10 cellular contexts compared by ENCODE assay signal in the genomic region with DNA sequence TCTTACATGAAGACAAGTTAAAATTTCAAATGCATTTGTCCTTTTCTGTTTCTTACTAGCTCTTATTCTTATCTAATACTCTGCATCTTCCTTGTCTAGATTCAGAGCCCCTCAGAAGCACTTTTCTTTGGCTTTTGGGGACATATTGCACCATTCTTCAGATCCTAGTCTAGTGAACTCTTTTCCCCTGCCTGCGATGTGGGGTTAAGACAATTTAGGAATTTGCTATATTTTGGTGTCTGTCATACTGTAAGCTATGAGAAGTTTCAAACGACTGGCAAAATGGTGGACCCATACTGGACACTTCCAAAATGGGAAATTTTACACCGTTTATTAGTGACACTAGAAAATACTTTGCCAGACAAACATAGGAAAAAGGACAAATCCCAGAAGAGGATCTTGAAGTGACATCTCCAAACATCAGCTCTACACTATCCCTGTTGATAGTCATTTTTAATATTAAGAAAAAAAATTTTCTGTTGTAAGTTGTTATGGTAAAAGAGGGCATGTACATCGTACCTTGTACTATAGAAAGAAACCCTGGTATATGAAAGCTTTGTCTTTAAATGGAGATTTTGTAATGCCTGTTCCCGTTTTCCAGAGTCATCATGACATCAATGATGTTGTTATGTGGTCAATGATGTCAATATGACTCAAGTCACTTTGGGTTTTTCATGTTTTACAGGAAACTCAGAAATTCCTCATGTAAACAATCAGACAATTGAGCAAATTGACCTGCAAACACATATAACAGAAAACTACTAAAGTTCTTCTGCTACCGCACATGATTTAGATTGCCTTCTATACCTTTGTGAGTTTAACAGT. TPM values are rescaled to one million over a fixed set of nuclear protein-coding genes. Genes with fewer than 3 reads are reported as not detected.
DNase-seq lines count a peak whose midpoint lies in the region; ATAC-seq, FAIRE-seq and TF ChIP-seq lines count a peak whose summit lies in the region.
"Had no signal": no experiment of that assay in that cellular context is flagged by ENCODE, and none has a peak within 500 bp of the region (broad histone marks: within the 10 kb centered on the region; RNA-seq: fewer than 3 reads in every experiment).

No MANE protein-coding gene starts in this region.

- TF ChIP-seq RAD21 in IMR-90 (IDR thresholded peaks at IDR 0.05; ENCODE audit: low read length) (no peak), K562 (CRISPR knock-in tag; conservative IDR thresholded peaks at IDR 0.05 in 1 of 2, IDR thresholded peaks at IDR 0.05 in 1 of 2) (no peak), SK-N-SH (IDR thresholded peaks at IDR 0.05; ENCODE audit: low read length) (no peak)

- H3K9me1 ChIP-seq in IMR-90 (ENCODE audit: insufficient read depth, low read length) (0 out of 2 replicates have a peak, but pooled peaks cover 2% of the 10 kb centered on the region), K562 (ENCODE audit: control insufficient read depth, insufficient read depth, low read length) (no peaks in the 10 kb centered on the region)

- H4K20me1 ChIP-seq in IMR-90 (ENCODE audit: insufficient read depth, low read length) (no peaks in the 10 kb centered on the region), K562 (replicated peaks; ENCODE audit: control insufficient read depth, insufficient read depth, low read length) (no peaks in the 10 kb centered on the region), SK-N-SH (ENCODE audit: insufficient read depth) (no peaks in the 10 kb centered on the region)

- H3K4me3 ChIP-seq in AG09309 (ENCODE audit: control insufficient read depth, low read depth, low read length) (no peak overlapping the region), IMR-90 (ENCODE audit: insufficient read depth, low read depth, low read length) (no peak overlapping the region), K562 (no peak overlapping the region), SK-N-SH (ENCODE audit: low read depth in 2 of 2, low read length in 1 of 2) (no peak overlapping the region)
- H3K4me3 ChIP-seq: HAP-1 had no signal

- peak overlapping the region; percentile 71 for H3K23ac ChIP-seq in IMR-90 (ENCODE audit: low read depth, low read length)

- H2AFZ ChIP-seq in IMR-90 (replicated peaks; ENCODE audit: low read length, poor library complexity): no peak overlapping the region
- 0 out of 2 replicates have a peak overlapping the region, but pooled peaks have one; percentile 14 for H2AFZ ChIP-seq in K562 (ENCODE audit: low read depth, low read length)
- no peak overlapping the region for H2AFZ ChIP-seq in SK-N-SH (ENCODE audit: low read depth)

- no peaks in the 10 kb centered on the region for H3K9me3 ChIP-seq in IMR-90 (ENCODE audit: control insufficient read depth, insufficient read depth, low read length)
- no peaks in the 10 kb centered on the region for H3K9me3 ChIP-seq in K562 (replicated peaks; ENCODE audit: control insufficient read depth, insufficient read depth, low read depth, low read length)
- H3K9me3 ChIP-seq in SK-N-SH: no peaks in the 10 kb centered on the region; the same call in 1 of the 2 replicates
- H3K9me3 ChIP-seq: HAP-1 had no signal

- CTCF ChIA-PET in IMR-90 (lab: Yijun Ruan, JAX) (no interaction called here), K562 (lab: Yijun Ruan, JAX; ENCODE audit: low intra/inter-chr PET ratio) (no interaction called here), SK-N-SH (lab: Yijun Ruan, JAX) (no interaction called here)

- H3K27ac ChIP-seq in IMR-90 (ENCODE audit: insufficient read depth, low read length) (peak overlapping the region; percentile 93; the same call in 1 of the 2 replicates), K562 (ENCODE audit: extremely low read depth, low read depth, low read length) (peak overlapping the region; percentile 37), SK-N-SH (ENCODE audit: low read depth in 2 of 2, low read length in 1 of 2) (no peak overlapping the region)

- H3K4me2 ChIP-seq in IMR-90 (ENCODE audit: low read depth, low read length) (no peak overlapping the region), K562 (ENCODE audit: insufficient read depth, low read length) (no peak overlapping the region), SK-N-SH (no peak overlapping the region)

- H3K4me1 ChIP-seq in IMR-90 (ENCODE audit: control insufficient read depth, insufficient read depth, low read length) (peaks cover 6% of the 10 kb centered on the region), K562 (replicated peaks in 1 of 2; ENCODE audit: control insufficient read depth in 2 of 2, insufficient read depth in 2 of 2, low read length in 2 of 2) (no peaks in the 10 kb centered on the region), SK-N-SH (ENCODE audit: control insufficient read depth in 1 of 2, insufficient read depth in 2 of 2, low read depth in 1 of 2, low read length in 1 of 2) (peaks cover 0 to 3% of the 10 kb centered on the region in 2 experiments; a peak in 1 of 4 replicates)

- H3K36me3 ChIP-seq in IMR-90 (ENCODE audit: control insufficient read depth, insufficient read depth, low read length) (no peaks in the 10 kb centered on the region), K562 (ENCODE audit: control insufficient read depth, insufficient read depth, low read length) (no peaks in the 10 kb centered on the region), SK-N-SH (replicated peaks in 1 of 2; ENCODE audit: control insufficient read depth in 1 of 2, insufficient read depth in 2 of 2, low read length in 1 of 2) (no peaks in the 10 kb centered on the region)
- H3K36me3 ChIP-seq: HAP-1 had no signal

- dilution Hi-C loops in IMR-90 (cut with HindIII; ENCODE audit: low sequenced_read_pairs, unreplicated experiment): no loop called here

- H3K14ac ChIP-seq in IMR-90 (replicated peaks; ENCODE audit: low read depth, low read length): peak overlapping the region; percentile 92

- peak overlapping the region; percentile 84 to 94 for H4K8ac ChIP-seq in IMR-90 (ENCODE audit: low read depth in 2 of 2, low read length in 2 of 2)

- FAIRE-seq in K562 (lab: Jason Lieb, UNC): no peak

- peak overlapping the region; percentile 97 for H2BK20ac ChIP-seq in IMR-90 (ENCODE audit: low read depth, low read length)

- H2AK5ac ChIP-seq in IMR-90 (ENCODE audit: low read depth, low read length): 0 out of 2 replicates have a peak overlapping the region, but pooled peaks have one; percentile 3

- no peak overlapping the region for H2AK9ac ChIP-seq in IMR-90 (replicated peaks; ENCODE audit: low read depth, low read length, poor library complexity)

- no peak overlapping the region for H3K9ac ChIP-seq in IMR-90 (ENCODE audit: low read depth, low read length)
- no peak overlapping the region for H3K9ac ChIP-seq in K562 (ENCODE audit: insufficient read depth in 1 of 2, low read depth in 2 of 2, low read length in 2 of 2)
- no peak overlapping the region for H3K9ac ChIP-seq in SK-N-SH

- TF ChIP-seq POLR2A in IMR-90 (IDR thresholded peaks at IDR 0.05; ENCODE audit: low read depth, low read length): peak; percentile 2; the same call in 1 of the 2 replicates
- no peak for TF ChIP-seq POLR2A in K562 (conservative IDR thresholded peaks at IDR 0.05)

- H3K27me3 ChIP-seq in IMR-90 (ENCODE audit: control insufficient read depth, insufficient read depth, low read length) (no peaks in the 10 kb centered on the region), K562 (ENCODE audit: control insufficient read depth in 2 of 2, insufficient read depth in 2 of 2, low read length in 2 of 2) (no peaks in the 10 kb centered on the region), SK-N-SH (ENCODE audit: insufficient read depth) (no peaks in the 10 kb centered on the region)

- H3K18ac ChIP-seq in IMR-90 (ENCODE audit: low read depth, low read length): peak overlapping the region; percentile 93

- peak overlapping the region; percentile 94 for H2BK120ac ChIP-seq in IMR-90 (ENCODE audit: low read depth, low read length)

- peak overlapping the region; percentile 94 for H2BK5ac ChIP-seq in IMR-90 (ENCODE audit: low read depth, low read length, poor library complexity, severe bottlenecking)

- DNase-seq in AG09309 (ENCODE audit: low read depth) (peak; percentile 31), IMR-90 (peak; percentile 97), K562 (ENCODE audit: extremely low read depth in 1 of 4, low spot score in 3 of 4) (no peak), kidney tubule cell (ENCODE audit: low spot score) (peak; percentile 68), SK-N-SH (no peak), anterior cingulate cortex (lab: John Stamatoyannopoulos, UW) (no peak), AML-193 (lab: John Stamatoyannopoulos, UW) (no peak)
- DNase-seq: nucleus accumbens had no signal

- peak overlapping the region; percentile 98; the same call in 1 of the 2 replicates for H4K5ac ChIP-seq in IMR-90 (ENCODE audit: low read depth, low read length)

- H2BK15ac ChIP-seq in IMR-90 (ENCODE audit: low read depth, low read length): peak overlapping the region; percentile 67; the same call in 1 of the 3 replicates

- H3K79me1 ChIP-seq in IMR-90 (ENCODE audit: low read depth in 1 of 2, low read length in 2 of 2): no peaks in the 10 kb centered on the region

- POLR2A ChIA-PET in IMR-90 (lab: Charles Lee; ENCODE audit: unreplicated experiment): no interaction called here
- POLR2A ChIA-PET in K562 (lab: Yijun Ruan, JAX): no interaction called here
- POLR2A ChIA-PET in SK-N-SH (lab: Yijun Ruan, JAX): no interaction called here

- peak overlapping the region; percentile 90 for H4K91ac ChIP-seq in IMR-90 (ENCODE audit: insufficient read depth, low read depth, low read length)

- no peak for TF ChIP-seq CTCF in AG09309 (IDR thresholded peaks at IDR 0.05; ENCODE audit: control insufficient read depth, insufficient read depth, low read depth, low read length, missing control alignments)
- TF ChIP-seq CTCF in IMR-90 (conservative IDR thresholded peaks at IDR 0.05; ENCODE audit: low read depth, low read length): no peak
- no peak for TF ChIP-seq CTCF in K562 (IDR thresholded peaks at IDR 0.05 in 2 of 3, conservative IDR thresholded peaks at IDR 0.05 in 1 of 3; ENCODE audit: insufficient read depth in 2 of 3, low read depth in 1 of 3, low read length in 3 of 3)
- no peak for TF ChIP-seq CTCF in SK-N-SH (IDR thresholded peaks at IDR 0.05)

- H3F3A ChIP-seq in SK-N-SH (replicated peaks; ENCODE audit: insufficient read depth): no peaks in the 10 kb centered on the region

- TF ChIP-seq EP300 in K562 (IDR thresholded peaks at IDR 0.05; ENCODE audit: low read length): no peak
- no peak for TF ChIP-seq EP300 in SK-N-SH (IDR thresholded peaks at IDR 0.05; ENCODE audit: borderline replicate concordance in 1 of 2, low read depth in 1 of 2, low read length in 1 of 2)

- H3K9me2 ChIP-seq in SK-N-SH: no peaks in the 10 kb centered on the region

- H3K56ac ChIP-seq in IMR-90 (ENCODE audit: extremely low read depth, insufficient read depth, low read length): peak overlapping the region; percentile 52; the same call in 1 of the 2 replicates

- no CpG with 5 or more reads among the region's 6 CpGs for WGBS in IMR-90 (ENCODE audit: extremely low coverage in 2 of 2, insufficient read length in 1 of 2), 2 experiments
- WGBS in K562 (ENCODE audit: insufficient coverage, low coverage, missing lambda C conversion rate): 4% methylated on average over 6 of the region's 6 CpGs
- 41% methylated on average over 6 of the region's 6 CpGs for WGBS in SK-N-SH (ENCODE audit: low lambda C conversion rate)

- intact Hi-C loops in IMR-90 (cut with micrococcal nuclease) (no loop called here), K562 (cut with micrococcal nuclease) (no loop called here)

- no peak for ATAC-seq in IMR-90 (ENCODE audit: low read depth)
- ATAC-seq in K562: no peak
- ATAC-seq in HG03095 (IDR thresholded peaks at IDR 0.05; ENCODE audit: unreplicated experiment): no peak

- no peaks in the 10 kb centered on the region for H3K79me2 ChIP-seq in K562 (ENCODE audit: control insufficient read depth, insufficient read depth, low read length)
- no peaks in the 10 kb centered on the region for H3K79me2 ChIP-seq in SK-N-SH (ENCODE audit: insufficient read depth)

- H3K4ac ChIP-seq in IMR-90 (ENCODE audit: low read depth, low read length): peak overlapping the region; percentile 87; the same call in 1 of the 2 replicates

- in situ Hi-C loops in IMR-90 (cut with MboI; ENCODE audit: low sequenced_read_pairs): no loop called here
- in situ Hi-C loops in K562 (cut with MboI): no loop called here

- BruUV-seq in IMR-90 (replicated peaks; lab: Mats Ljungman, UMichigan) (no TSS peak), K562 (replicated peaks; lab: Mats Ljungman, UMichigan) (no TSS peak)

RNA-seq across cellular contexts. Expression of a gene that starts 4.4 kb away (rescaled TPM):
- total RNA-seq in IMR-90 (2012; rRNA removed): 2.2 and 2.9 TPM in 2 replicates
- polyA plus RNA-seq in IMR-90 (2012; rRNA removed): 0.53 and 0.75 TPM in 2 replicates
- polyA plus RNA-seq in IMR-90 (2012; cell fraction: cytosol; rRNA removed): 0.13 and 0.26 TPM in 2 replicates
- 0.04 and 0.56 TPM in 2 replicates for polyA plus RNA-seq in IMR-90 (2012; cell fraction: nucleus; rRNA removed; ENCODE audit: low replicate concordance)
- total RNA-seq in K562 (2011; cell fraction: chromatin; rRNA removed; ENCODE audit: low replicate concordance): 4.0 and 9.1 TPM in 2 replicates
- 1.6 and 2.8 TPM in 2 replicates for total RNA-seq in K562 (2011; cell fraction: nucleolus; rRNA removed)
- total RNA-seq in K562 (2011; cell fraction: nucleoplasm; rRNA removed): 4.9 and 8.3 TPM in 2 replicates
- total RNA-seq in K562 (2014; rRNA removed): 2.6 and 3.4 TPM in 2 replicates
- total RNA-seq in K562 (2014; rRNA removed; fragmentation: Illumina TruSeq; extraction: Trizol): 7.2 and 9.3 TPM in 2 replicates
- total RNA-seq in K562 (2015; rRNA removed; fragmentation: Illumina TruSeq; extraction: Trizol): 6.4 and 6.8 TPM in 2 replicates
- 5.4 and 5.5 TPM in 2 replicates for total RNA-seq in K562 (2021)
- 11.6 and 11.9 TPM in 2 replicates for polyA plus RNA-seq in K562 (2011; rRNA removed)
- 1.9 and 6.1 TPM in 2 replicates for polyA plus RNA-seq in K562 (2011; cell fraction: cytosol; rRNA removed)
- polyA plus RNA-seq in K562 (2011; cell fraction: nucleus; rRNA removed): 2.9 and 6.4 TPM in 2 replicates
- polyA plus RNA-seq in K562 (2012): 5.5 and 6.2 TPM in 2 replicates
- polyA plus RNA-seq in K562 (2014; fragmentation: Illumina TruSeq; extraction: Trizol): 5.5 TPM in 2 replicates
- 10 to 100 TPM; 10.3 to 10.7 TPM for polyA plus RNA-seq in K562 (2014; fragmentation: Nextera tagmentation; extraction: Ambion mirVana)
- 4.8 and 7.6 TPM in 2 replicates for polyA plus RNA-seq in K562 (2014; rRNA removed)
- polyA minus RNA-seq in K562 (2011; rRNA and poly(A)+ RNA removed): 11.3 and 18.8 TPM in 2 replicates
- 5.8 and 12.7 TPM in 2 replicates for polyA minus RNA-seq in K562 (2011; cell fraction: cytosol; rRNA and poly(A)+ RNA removed)
- polyA minus RNA-seq in K562 (2011; cell fraction: nucleus; rRNA and poly(A)+ RNA removed): 7.8 and 23.2 TPM in 2 replicates
- polyA plus RNA-seq in SK-N-SH (2012; rRNA removed): not detected in 2 replicates
- not detected in 2 replicates for polyA plus RNA-seq in SK-N-SH (2012; cell fraction: cytosol; rRNA removed)
- not detected in 2 replicates for polyA plus RNA-seq in SK-N-SH (2012; cell fraction: nucleus; rRNA removed)

Comparison
In these comparisons a context has a peak if more than half of its experiments do, and no peak if none do; other contexts are left out.
1. DNase-seq: peak in AG09309 (single experiment), IMR-90 (single experiment) and kidney tubule cell (single experiment); none in K562 (0 of 4), SK-N-SH (single experiment), anterior cingulate cortex (0 of 58) and AML-193 (0 of 2).
2. H3K27ac ChIP-seq: peak in IMR-90 (single experiment) and K562 (single experiment); none in SK-N-SH (0 of 2).